Comparison of ENCODE assay signal across 21 cellular contexts in genomic region chr19:46317339-46317738, GRCh38. TPM values are rescaled to one million over a fixed set of nuclear protein-coding genes. Genes with fewer than 3 reads are reported as not detected.
DNase-seq lines count a peak whose midpoint lies in the region; ATAC-seq and TF ChIP-seq lines count a peak whose summit lies in the region.
"Had no signal": no experiment of that assay in that cellular context is flagged by ENCODE, and none has a peak within 500 bp of the region (broad histone marks: within the 10 kb centered on the region; RNA-seq: fewer than 3 reads in every experiment).

No MANE protein-coding gene starts in this region.

- no peaks in the 10 kb centered on the region for H3K9me3 ChIP-seq in DND-41 (ENCODE audit: insufficient read depth, low read length, severe bottlenecking)
- no peaks in the 10 kb centered on the region for H3K9me3 ChIP-seq in HEK293 (ENCODE audit: control insufficient read depth, insufficient read depth, low read depth, low read length)
- no peaks in the 10 kb centered on the region for H3K9me3 ChIP-seq in osteoblast (ENCODE audit: low read depth, low read length)
- no peaks in the 10 kb centered on the region for H3K9me3 ChIP-seq in PC-9 (ENCODE audit: insufficient read depth, low read depth)
- H3K9me3 ChIP-seq: BLaER1 treated with 17β-estradiol and CSF1 and Interleukin-3, amounts not matched to agents 10 nM and 100 nM; SJCRH30 had no signal

- peaks cover 4% of the 10 kb centered on the region; the same call in 1 of the 2 replicates for H3F3A ChIP-seq in PC-9 (ENCODE audit: insufficient read depth, low read depth)

- H3K36me3 ChIP-seq in DND-41 (ENCODE audit: insufficient read depth, low read length) (no peaks in the 10 kb centered on the region), HEK293 (ENCODE audit: control insufficient read depth in 2 of 2, insufficient read depth in 1 of 2, low read length in 2 of 2) (no peaks in the 10 kb centered on the region), osteoblast (ENCODE audit: insufficient read depth, low read length) (no peaks in the 10 kb centered on the region), PC-9 (ENCODE audit: low read depth) (no peaks in the 10 kb centered on the region)
- H3K36me3 ChIP-seq: BLaER1 treated with 17β-estradiol and CSF1 and Interleukin-3, amounts not matched to agents 10 nM and 100 nM; SJCRH30 had no signal

- peaks cover 9 to 17% of the 10 kb centered on the region in 2 donors for H3K27me3 Mint-ChIP-seq in stimulated activated naive B cell treated with anti-CD40 and anti-IgM and Interleukin-4, amounts not matched to agents 10 μg/mL and 1 μg/mL and 100 μg/mL, for 72 hours
- H3K27me3 Mint-ChIP-seq: CD4-positive, alpha-beta memory T cell had no signal

- no peaks in the 10 kb centered on the region for H3K36me3 Mint-ChIP-seq in stimulated activated naive B cell treated with anti-CD40 and anti-IgM and Interleukin-4, amounts not matched to agents 10 μg/mL and 1 μg/mL and 100 μg/mL, for 72 hours
- H3K36me3 Mint-ChIP-seq: CD4-positive, alpha-beta memory T cell had no signal

- DNase-seq in DND-41, result no peak
- DNase-seq in coronary artery (ENCODE audit: low spot score), result no peak
- DNase-seq in osteoblast (ENCODE audit: insufficient read length, low spot score, missing footprints), result no peak
- no peak for DNase-seq in stimulated activated naive B cell treated with anti-CD40 and anti-IgM and Interleukin-4, amounts not matched to agents 10 μg/mL and 1 μg/mL and 100 μg/mL, for 72 hours
- no peak for DNase-seq in PC-9
- no peak for DNase-seq in DMS 273 (lab: John Stamatoyannopoulos, UW; ENCODE audit: unreplicated experiment)
- DNase-seq: ACHN; CD4-positive, alpha-beta memory T cell; DMS153; IMR-90; NCI-H1417 treated with DMSO at 0.1 percent for 48 hours; NCI-H187; NCI-H2107; NCI-H446 treated with DMSO at 0.1 percent for 48 hours; NCI-H774; SJCRH30 had no signal

- H3K9me3 Mint-ChIP-seq in stimulated activated naive B cell treated with anti-CD40 and anti-IgM and Interleukin-4, amounts not matched to agents 10 μg/mL and 1 μg/mL and 100 μg/mL, for 72 hours, result peaks cover 0 to 4% of the 10 kb centered on the region in 2 donors
- H3K9me3 Mint-ChIP-seq: CD4-positive, alpha-beta memory T cell; GM23338 had no signal

- H3K4me1 ChIP-seq in DND-41 (ENCODE audit: insufficient read depth, low read length) (no peaks in the 10 kb centered on the region), HEK293 (ENCODE audit: control insufficient read depth, insufficient read depth, low read length) (peaks cover 3% of the 10 kb centered on the region; the same call in 1 of the 2 replicates), osteoblast (ENCODE audit: insufficient read depth, low read length) (no peaks in the 10 kb centered on the region), PC-9 (replicated peaks; ENCODE audit: insufficient read depth) (no peaks in the 10 kb centered on the region)
- H3K4me1 ChIP-seq: BLaER1 treated with 17β-estradiol and CSF1 and Interleukin-3, amounts not matched to agents 10 nM and 100 nM; SJCRH30 had no signal

- POLR2A ChIA-PET in HEK293 (lab: Yijun Ruan, JAX), result no interaction called here
- POLR2A ChIA-PET in PC-9 (lab: Charles Lee; ENCODE audit: unreplicated experiment), result no interaction called here

- CTCF ChIA-PET in HEK293 (lab: Yijun Ruan, JAX), result interaction anchor here (0.6 to 3.2 kb wide), 5 partner anchors 12 to 37 kb away, joined by 3 to 8 read pairs (median 3); partner anchors contain the start of gene PPP5C
- CTCF ChIA-PET in PC-9 (lab: Charles Lee), result no interaction called here

- H3K4me1 Mint-ChIP-seq in stimulated activated naive B cell treated with anti-CD40 and anti-IgM and Interleukin-4, amounts not matched to agents 10 μg/mL and 1 μg/mL and 100 μg/mL, for 72 hours, result no peaks in the 10 kb centered on the region
- H3K4me1 Mint-ChIP-seq: CD4-positive, alpha-beta memory T cell; GM23338 had no signal

- H3K9me2 ChIP-seq in PC-9 (ENCODE audit: insufficient read depth), result no peaks in the 10 kb centered on the region

- H3K4me3 ChIP-seq in DND-41 (ENCODE audit: low read depth in 1 of 2, low read length in 2 of 2) (no peak overlapping the region), HEK293 (ENCODE audit: low read depth, low read length) (no peak overlapping the region), coronary artery (no peak overlapping the region), osteoblast (ENCODE audit: insufficient read depth, low read length) (no peak overlapping the region), PC-9 (no peak overlapping the region)
- H3K4me3 ChIP-seq: BLaER1 treated with 17β-estradiol and CSF1 and Interleukin-3, amounts not matched to agents 10 nM and 100 nM; GM23338; SJCRH30 had no signal

- no peak overlapping the region for H3K9ac ChIP-seq in DND-41 (ENCODE audit: low read depth, low read length)
- H3K9ac ChIP-seq: BLaER1 treated with 17β-estradiol and CSF1 and Interleukin-3, amounts not matched to agents 10 nM and 100 nM had no signal

- H3K4me2 ChIP-seq in DND-41 (ENCODE audit: insufficient read depth, low read length) (no peak overlapping the region), osteoblast (ENCODE audit: insufficient read depth, low read length) (no peak overlapping the region), PC-9 (no peak overlapping the region)
- H3K4me2 ChIP-seq: BLaER1 treated with 17β-estradiol and CSF1 and Interleukin-3, amounts not matched to agents 10 nM and 100 nM; GM23338 had no signal

- no peaks in the 10 kb centered on the region for H4K20me1 ChIP-seq in DND-41 (ENCODE audit: insufficient read depth, low read length)
- no peaks in the 10 kb centered on the region for H4K20me1 ChIP-seq in osteoblast (ENCODE audit: insufficient read depth, low read length)
- H4K20me1 ChIP-seq in PC-9 (ENCODE audit: insufficient read depth), result no peaks in the 10 kb centered on the region
- H4K20me1 ChIP-seq: BLaER1 treated with 17β-estradiol and CSF1 and Interleukin-3, amounts not matched to agents 10 nM and 100 nM had no signal

- intact Hi-C loops in PC-9 (cut with micrococcal nuclease; ENCODE audit: unreplicated experiment), result no loop called here

- no peak overlapping the region for H3K4me3 Mint-ChIP-seq in stimulated activated naive B cell treated with anti-CD40 and anti-IgM and Interleukin-4, amounts not matched to agents 10 μg/mL and 1 μg/mL and 100 μg/mL, for 72 hours
- H3K4me3 Mint-ChIP-seq: CD4-positive, alpha-beta memory T cell; GM23338 had no signal

- ATAC-seq in DND-41 (ENCODE audit: insufficient read depth, low read depth), result no peak
- no peak for ATAC-seq in stimulated activated naive B cell treated with anti-CD40 and anti-IgM and Interleukin-4, amounts not matched to agents 10 μg/mL and 1 μg/mL and 100 μg/mL, for 72 hours (replicated peaks)
- ATAC-seq: GM23338 had no signal

- TF ChIP-seq CTCF in DND-41 (IDR thresholded peaks at IDR 0.05; ENCODE audit: borderline replicate concordance, extremely low read depth, low read length, poor library complexity, severe bottlenecking) (no peak), HEK293 (tag by site-specific recombination; IDR thresholded peaks at IDR 0.05) (no peak), coronary artery (IDR thresholded peaks at IDR 0.05) (no peak), osteoblast (IDR thresholded peaks at IDR 0.05; ENCODE audit: extremely low read depth, low read depth, low read length) (no peak), PC-9 (conservative IDR thresholded peaks at IDR 0.05) (no peak)

- H3K27me3 ChIP-seq in DND-41 (ENCODE audit: insufficient read depth, low read length, poor library complexity) (no peaks in the 10 kb centered on the region), osteoblast (ENCODE audit: insufficient read depth, low read length) (no peaks in the 10 kb centered on the region), PC-9 (ENCODE audit: insufficient read depth, low read depth) (no peaks in the 10 kb centered on the region)
- H3K27me3 ChIP-seq: BLaER1 treated with 17β-estradiol and CSF1 and Interleukin-3, amounts not matched to agents 10 nM and 100 nM; SJCRH30 had no signal

- no TSS peak for BruUV-seq in PC-9 (replicated peaks; lab: Mats Ljungman, UMichigan)

- no peak overlapping the region for H3K27ac Mint-ChIP-seq in stimulated activated naive B cell treated with anti-CD40 and anti-IgM and Interleukin-4, amounts not matched to agents 10 μg/mL and 1 μg/mL and 100 μg/mL, for 72 hours
- H3K27ac Mint-ChIP-seq: GM23338 had no signal

- H3K79me2 ChIP-seq in DND-41 (ENCODE audit: insufficient read depth, low read length) (no peaks in the 10 kb centered on the region), osteoblast (ENCODE audit: insufficient read depth, low read length) (no peaks in the 10 kb centered on the region), PC-9 (ENCODE audit: low read depth) (no peaks in the 10 kb centered on the region)

- H3K27ac ChIP-seq in DND-41 (ENCODE audit: low read length) (no peak overlapping the region), HEK293 (ENCODE audit: extremely low read depth, low read depth, low read length) (no peak overlapping the region), coronary artery (peak overlapping the region; percentile 35 to 41), osteoblast (ENCODE audit: low read depth, low read length) (no peak overlapping the region), PC-9 (no peak overlapping the region)
- H3K27ac ChIP-seq: BLaER1 treated with 17β-estradiol and CSF1 and Interleukin-3, amounts not matched to agents 10 nM and 100 nM; SJCRH30 had no signal

- peak overlapping the region; percentile 19; the same call in 1 of the 2 replicates for H2AFZ ChIP-seq in DND-41 (ENCODE audit: low read depth, low read length)
- peak overlapping the region; percentile 15 for H2AFZ ChIP-seq in osteoblast (ENCODE audit: low read length)
- no peak overlapping the region for H2AFZ ChIP-seq in PC-9
- H2AFZ ChIP-seq: GM23338 had no signal

TF ChIP-seq in HEK293, 187 proteins besides CTCF, POLR2A, EP300 and RAD21:
- TF ChIP-seq ZNF354C (tag by site-specific recombination; IDR thresholded peaks at IDR 0.05; ENCODE audit: borderline replicate concordance, low read depth) (no peak), ZNF623 (tag by site-specific recombination; IDR thresholded peaks at IDR 0.05) (peak; percentile 88)
- TF ChIP-seq, protein P1, sequence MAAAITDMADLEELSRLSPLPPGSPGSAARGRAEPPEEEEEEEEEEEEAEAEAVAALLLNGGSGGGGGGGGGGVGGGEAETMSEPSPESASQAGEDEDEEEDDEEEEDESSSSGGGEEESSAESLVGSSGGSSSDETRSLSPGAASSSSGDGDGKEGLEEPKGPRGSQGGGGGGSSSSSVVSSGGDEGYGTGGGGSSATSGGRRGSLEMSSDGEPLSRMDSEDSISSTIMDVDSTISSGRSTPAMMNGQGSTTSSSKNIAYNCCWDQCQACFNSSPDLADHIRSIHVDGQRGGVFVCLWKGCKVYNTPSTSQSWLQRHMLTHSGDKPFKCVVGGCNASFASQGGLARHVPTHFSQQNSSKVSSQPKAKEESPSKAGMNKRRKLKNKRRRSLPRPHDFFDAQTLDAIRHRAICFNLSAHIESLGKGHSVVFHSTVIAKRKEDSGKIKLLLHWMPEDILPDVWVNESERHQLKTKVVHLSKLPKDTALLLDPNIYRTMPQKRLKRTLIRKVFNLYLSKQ (tag by site-specific recombination; IDR thresholded peaks at IDR 0.05; ENCODE audit: borderline replicate concordance), result no peak

RNA-seq across cellular contexts. Expression of gene HIF3A, which starts 20.5 kb away (rescaled TPM):
- total RNA-seq in osteoblast (not detected in 2 replicates), PC-9 (2021) (0.25 TPM in 1 of 2 replicates, not detected in the other)
- total RNA-seq: CD4-positive, alpha-beta memory T cell; Daoy; IMR-90; M059J had no signal

RNA-seq across cellular contexts. Expression of gene PPP5C, which starts 29.5 kb away (rescaled TPM):
- total RNA-seq in osteoblast (34.8 and 36.6 TPM in 2 replicates), PC-9 (2021) (74.7 and 85.4 TPM in 2 replicates)

Comparison
In these comparisons a context has a peak if more than half of its experiments do, and no peak if none do; other contexts are left out.
1. H3K27ac ChIP-seq: peak in coronary artery (2 of 2); none in DND-41 (single experiment), HEK293 (single experiment), osteoblast (single experiment) and PC-9 (single experiment).